In genomic region chr14:22319526-22320352, GRCh38 we compare ENCODE assay signal across 1 cellular context.
TF ChIP-seq lines count a peak whose summit lies in the region.

No MANE protein-coding gene starts in this region.

TF ChIP-seq in HCT116, 20 proteins besides CTCF, POLR2A, EP300 and RAD21 (continued from another document):
- TF ChIP-seq, protein P1, sequence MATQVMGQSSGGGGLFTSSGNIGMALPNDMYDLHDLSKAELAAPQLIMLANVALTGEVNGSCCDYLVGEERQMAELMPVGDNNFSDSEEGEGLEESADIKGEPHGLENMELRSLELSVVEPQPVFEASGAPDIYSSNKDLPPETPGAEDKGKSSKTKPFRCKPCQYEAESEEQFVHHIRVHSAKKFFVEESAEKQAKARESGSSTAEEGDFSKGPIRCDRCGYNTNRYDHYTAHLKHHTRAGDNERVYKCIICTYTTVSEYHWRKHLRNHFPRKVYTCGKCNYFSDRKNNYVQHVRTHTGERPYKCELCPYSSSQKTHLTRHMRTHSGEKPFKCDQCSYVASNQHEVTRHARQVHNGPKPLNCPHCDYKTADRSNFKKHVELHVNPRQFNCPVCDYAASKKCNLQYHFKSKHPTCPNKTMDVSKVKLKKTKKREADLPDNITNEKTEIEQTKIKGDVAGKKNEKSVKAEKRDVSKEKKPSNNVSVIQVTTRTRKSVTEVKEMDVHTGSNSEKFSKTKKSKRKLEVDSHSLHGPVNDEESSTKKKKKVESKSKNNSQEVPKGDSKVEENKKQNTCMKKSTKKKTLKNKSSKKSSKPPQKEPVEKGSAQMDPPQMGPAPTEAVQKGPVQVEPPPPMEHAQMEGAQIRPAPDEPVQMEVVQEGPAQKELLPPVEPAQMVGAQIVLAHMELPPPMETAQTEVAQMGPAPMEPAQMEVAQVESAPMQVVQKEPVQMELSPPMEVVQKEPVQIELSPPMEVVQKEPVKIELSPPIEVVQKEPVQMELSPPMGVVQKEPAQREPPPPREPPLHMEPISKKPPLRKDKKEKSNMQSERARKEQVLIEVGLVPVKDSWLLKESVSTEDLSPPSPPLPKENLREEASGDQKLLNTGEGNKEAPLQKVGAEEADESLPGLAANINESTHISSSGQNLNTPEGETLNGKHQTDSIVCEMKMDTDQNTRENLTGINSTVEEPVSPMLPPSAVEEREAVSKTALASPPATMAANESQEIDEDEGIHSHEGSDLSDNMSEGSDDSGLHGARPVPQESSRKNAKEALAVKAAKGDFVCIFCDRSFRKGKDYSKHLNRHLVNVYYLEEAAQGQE (IDR thresholded peaks at IDR 0.05; ENCODE audit: low read depth): no peak
TF ChIP-seq in HCT116: peak in this region for 0.
